In genomic region chr11:36885154-36885553, GRCh38 we compare ENCODE assay signal across 18 cellular contexts.
DNase-seq lines count a peak whose midpoint lies in the region; ATAC-seq and TF ChIP-seq lines count a peak whose summit lies in the region.
"Had no signal": no experiment of that assay in that cellular context is flagged by ENCODE, and none has a peak within 500 bp of the region (broad histone marks: within the 10 kb centered on the region; RNA-seq: fewer than 3 reads in every experiment).

No MANE protein-coding gene starts in this region.

- TF ChIP-seq CTCF in GM06990 (IDR thresholded peaks at IDR 0.05; ENCODE audit: insufficient read depth, low read length, poor library complexity, severe bottlenecking) = no peak
- no peak for TF ChIP-seq CTCF in esophagus muscularis mucosa (IDR thresholded peaks at IDR 0.05)

- H3K36me3 ChIP-seq in GM06990 (ENCODE audit: control insufficient read depth, insufficient read depth, low read length) (no peaks in the 10 kb centered on the region), esophagus muscularis mucosa (no peaks in the 10 kb centered on the region), GM23248 (ENCODE audit: low read depth) (no peaks in the 10 kb centered on the region)
- H3K36me3 ChIP-seq: BLaER1 treated with 17β-estradiol and CSF1 and Interleukin-3, amounts not matched to agents 10 nM and 100 nM had no signal

- intact Hi-C loops in esophagus muscularis mucosa (cut with DNase I) = no loop called here

- in situ Hi-C loops in G401 (cut with HindIII; ENCODE audit: low sequenced_read_pairs) = no loop called here
- in situ Hi-C loops in GM23248 (cut with MboI) = no loop called here

- no peaks in the 10 kb centered on the region for H3F3A ChIP-seq in GM23248 (ENCODE audit: insufficient read depth)

- H4K20me1 ChIP-seq in GM23248 (ENCODE audit: insufficient read depth) = no peaks in the 10 kb centered on the region
- H4K20me1 ChIP-seq: BLaER1 treated with 17β-estradiol and CSF1 and Interleukin-3, amounts not matched to agents 10 nM and 100 nM had no signal

- no peak overlapping the region for H3K4me3 ChIP-seq in GM06990 (replicated peaks; ENCODE audit: low read depth, low read length)
- no peak overlapping the region for H3K4me3 ChIP-seq in esophagus muscularis mucosa
- no peak overlapping the region for H3K4me3 ChIP-seq in GM23248
- H3K4me3 ChIP-seq: BLaER1 treated with 17β-estradiol and CSF1 and Interleukin-3, amounts not matched to agents 10 nM and 100 nM; K562 had no signal

- DNase-seq in GM06990 (ENCODE audit: extremely low read depth, insufficient read length) (peak; percentile 6), esophagus muscularis mucosa (ENCODE audit: extremely low spot score) (peak; percentile 82), G401 (ENCODE audit: low spot score) (no peak), GM23248 (no peak), NCI-H524 treated with DMSO at 0.1 percent for 48 hours (lab: John Stamatoyannopoulos, UW) (no peak)
- DNase-seq: Calu3; CD8-positive, alpha-beta T cell; DMS79 treated with DMSO at 0.1 percent for 48 hours; GOT3; H7; HFFc6; IMR-90 had no signal

- no peak overlapping the region for H2AFZ ChIP-seq in GM23248

- ATAC-seq in GM18868 (IDR thresholded peaks at IDR 0.05; ENCODE audit: unreplicated experiment) = peak; percentile 45
- ATAC-seq in HG03432 (IDR thresholded peaks at IDR 0.05; ENCODE audit: unreplicated experiment) = peak; percentile 52
- ATAC-seq: CD8-positive, alpha-beta T cell; HCT116; K562 had no signal

- no peak overlapping the region for H3K27ac ChIP-seq in esophagus muscularis mucosa (replicated peaks in 1 of 4)
- no peak overlapping the region for H3K27ac ChIP-seq in GM23248
- H3K27ac ChIP-seq: 22Rv1; BLaER1 treated with 17β-estradiol and CSF1 and Interleukin-3, amounts not matched to agents 10 nM and 100 nM had no signal

- H3K27me3 ChIP-seq in GM06990 (replicated peaks; ENCODE audit: control insufficient read depth, insufficient read depth, low read length) (no peaks in the 10 kb centered on the region; the same call in 1 of the 2 replicates), esophagus muscularis mucosa (no peaks in the 10 kb centered on the region), GM23248 (replicated peaks; ENCODE audit: insufficient read depth) (no peaks in the 10 kb centered on the region)
- H3K27me3 ChIP-seq: BLaER1 treated with 17β-estradiol and CSF1 and Interleukin-3, amounts not matched to agents 10 nM and 100 nM had no signal

- no peak overlapping the region for H3K9ac ChIP-seq in GM23248
- H3K9ac ChIP-seq: BLaER1 treated with 17β-estradiol and CSF1 and Interleukin-3, amounts not matched to agents 10 nM and 100 nM had no signal

- H3K79me2 ChIP-seq in GM23248 (ENCODE audit: insufficient read depth) = no peaks in the 10 kb centered on the region

- H3K4me1 ChIP-seq in esophagus muscularis mucosa (no peaks in the 10 kb centered on the region), GM23248 (ENCODE audit: insufficient read depth) (no peaks in the 10 kb centered on the region)
- H3K4me1 ChIP-seq: BLaER1 treated with 17β-estradiol and CSF1 and Interleukin-3, amounts not matched to agents 10 nM and 100 nM had no signal

- no peaks in the 10 kb centered on the region for H3K9me2 ChIP-seq in GM23248 (ENCODE audit: insufficient read depth)

- TF ChIP-seq EP300 in esophagus muscularis mucosa (IDR thresholded peaks at IDR 0.05) = no peak

- H3K4me2 ChIP-seq in GM23248 (ENCODE audit: unreplicated experiment) = no peak overlapping the region
- H3K4me2 ChIP-seq: BLaER1 treated with 17β-estradiol and CSF1 and Interleukin-3, amounts not matched to agents 10 nM and 100 nM had no signal

- no peak for TF ChIP-seq POLR2A in esophagus muscularis mucosa (IDR thresholded peaks at IDR 0.05; ENCODE audit: low read depth)

- H3K9me3 ChIP-seq in esophagus muscularis mucosa = no peaks in the 10 kb centered on the region
- no peaks in the 10 kb centered on the region for H3K9me3 ChIP-seq in GM23248 (ENCODE audit: low read depth)

- WGBS in esophagus muscularis mucosa = 93% methylated on average over 3 of the region's 3 CpGs
- WGBS in GM23248 (ENCODE audit: low coverage in 1 of 2, low lambda C conversion rate in 2 of 2, missing lambda C conversion rate in 2 of 2), 2 experiments = 51 to 53% methylated on average over 3 of the region's 3 CpGs

Comparison
In these comparisons a context has a peak if more than half of its experiments do, and no peak if none do; other contexts are left out.
1. DNase-seq: peak in GM06990 (single experiment) and esophagus muscularis mucosa (single experiment); none in G401 (single experiment), GM23248 (single experiment) and NCI-H524 treated with DMSO at 0.1 percent for 48 hours (single experiment).